ENCODE assay signal across 8 cellular contexts in the genomic region with DNA sequence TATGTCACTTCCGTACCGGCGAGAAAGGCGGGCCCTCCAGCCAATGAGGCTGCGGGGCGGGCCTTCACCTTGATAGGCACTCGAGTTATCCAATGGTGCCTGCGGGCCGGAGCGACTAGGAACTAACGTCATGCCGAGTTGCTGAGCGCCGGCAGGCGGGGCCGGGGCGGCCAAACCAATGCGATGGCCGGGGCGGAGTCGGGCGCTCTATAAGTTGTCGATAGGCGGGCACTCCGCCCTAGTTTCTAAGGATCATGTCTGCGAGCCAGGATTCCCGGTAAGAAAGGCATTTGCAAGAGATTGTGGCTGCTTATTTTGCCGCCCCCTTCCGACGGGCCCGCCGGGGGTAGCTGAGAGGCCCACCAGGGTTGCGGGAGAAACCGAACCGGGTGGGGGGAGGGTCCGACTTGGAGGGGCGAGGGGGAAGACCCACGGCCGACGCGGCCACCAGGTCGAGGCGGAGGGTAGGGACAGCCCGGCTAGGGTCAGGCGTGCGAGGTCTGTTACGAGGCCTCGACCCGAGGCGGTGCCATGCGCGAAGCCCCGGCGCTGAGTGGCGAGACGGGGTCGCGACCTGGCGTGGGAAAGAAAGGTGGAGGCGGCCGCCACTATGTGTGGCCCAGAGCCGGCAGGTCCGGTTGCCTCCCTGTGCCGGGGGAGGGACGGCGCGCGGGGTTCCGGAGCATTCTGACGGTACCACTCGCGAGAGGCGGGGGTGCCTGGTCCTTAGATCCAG. TPM values are rescaled to one million over a fixed set of nuclear protein-coding genes. Genes with fewer than 3 reads are reported as not detected.
DNase-seq lines count a peak whose midpoint lies in the region; ATAC-seq and TF ChIP-seq lines count a peak whose summit lies in the region.

No MANE protein-coding gene starts in this region.

- peak overlapping the region; percentile 91 for H3K4me3 ChIP-seq in PC-9

- no peak overlapping the region for H2AFZ ChIP-seq in PC-9

- no peaks in the 10 kb centered on the region for H3K9me3 ChIP-seq in PC-9 (ENCODE audit: insufficient read depth, low read depth)

- POLR2A ChIA-PET in PC-9 (lab: Charles Lee; ENCODE audit: unreplicated experiment), result interaction anchor here (0.6 to 1.0 kb wide), 2 partner anchors 12 to 183 kb away, joined by 6 to 11 read pairs; no protein-coding TSS in a partner anchor

- H4K20me1 ChIP-seq in PC-9 (ENCODE audit: insufficient read depth), result peaks cover 41% of the 10 kb centered on the region

- peak overlapping the region; percentile 90 for H3K27ac ChIP-seq in PC-9
- peak overlapping the region; percentile 99 for H3K27ac ChIP-seq in epithelial cell of prostate

- H3K9me3 Mint-ChIP-seq in IgD-negative memory B cell, result no peaks in the 10 kb centered on the region

- peak overlapping the region; percentile 93 to 100 (median 98) for H3K4me3 Mint-ChIP-seq in IgD-negative memory B cell

- peaks cover 33% of the 10 kb centered on the region for H3K4me1 ChIP-seq in PC-9 (replicated peaks; ENCODE audit: insufficient read depth)

- H3K36me3 Mint-ChIP-seq in IgD-negative memory B cell, result peaks cover 5% of the 10 kb centered on the region

- TF ChIP-seq CTCF in PC-9 (conservative IDR thresholded peaks at IDR 0.05), result no peak

- peak overlapping the region; percentile 96 to 100 (median 99) for H3K27ac Mint-ChIP-seq in IgD-negative memory B cell

- BruUV-seq in PC-9 (replicated peaks; lab: Mats Ljungman, UMichigan), result TSS peak; percentile 4

- H3K36me3 ChIP-seq in PC-9 (ENCODE audit: low read depth), result peaks cover 32% of the 10 kb centered on the region

- H3K79me2 ChIP-seq in PC-9 (ENCODE audit: low read depth), result peaks cover 49% of the 10 kb centered on the region

- H3K4me2 ChIP-seq in PC-9, result peak overlapping the region; percentile 93

- CTCF ChIA-PET in PC-9 (lab: Charles Lee), result no interaction called here

- peak; percentile 85 for ATAC-seq in GM21447 (IDR thresholded peaks at IDR 0.05; ENCODE audit: unreplicated experiment)

- intact Hi-C loops in PC-9 (cut with micrococcal nuclease; ENCODE audit: unreplicated experiment), result loop anchor here (1.0 to 5.0 kb wide), 4 partner anchors 14 to 170 kb away; a partner anchor contains a TSS

- peaks cover 51% of the 10 kb centered on the region for H3F3A ChIP-seq in PC-9 (ENCODE audit: insufficient read depth, low read depth)

- no peaks in the 10 kb centered on the region for H3K9me2 ChIP-seq in PC-9 (ENCODE audit: insufficient read depth)

- no peaks in the 10 kb centered on the region for H3K27me3 Mint-ChIP-seq in IgD-negative memory B cell

- H3K4me1 Mint-ChIP-seq in IgD-negative memory B cell, result peaks cover 22 to 31% (median 28%) of the 10 kb centered on the region in 3 donors

- H3K27me3 ChIP-seq in PC-9 (ENCODE audit: insufficient read depth, low read depth), result no peaks in the 10 kb centered on the region

- DNase-seq in COLO668 (lab: John Stamatoyannopoulos, UW; ENCODE audit: unreplicated experiment) (peak; percentile 95), PC-9 (peak; percentile 96 to 100), epithelial cell of prostate (ENCODE audit: low read depth, low spot score) (peak; percentile 97), mucosa of gallbladder (ENCODE audit: low spot score) (peak; percentile 100)
- DNase-seq in activated T-cell treated with anti-CD3 and anti-CD28 coated beads, Interleukin-2, amount 50 U/mL, for 1 hour, result peak; percentile 100
- DNase-seq in stimulated activated CD8-positive, alpha-beta memory T cell treated with anti-CD3 and anti-CD28 coated beads, Interleukin-7, amount 100 ng/mL, for 1 hour (ENCODE audit: low read depth in 2 of 2), result peak; percentile 100

RNA-seq across cellular contexts. Expression of a gene that starts 6.7 kb away (rescaled TPM):
- polyA plus RNA-seq in IgD-negative memory B cell, result 26.9 TPM
- 27.0 and 37.0 TPM in 2 replicates for total RNA-seq in PC-9 (2021)
- total RNA-seq in mucosa of gallbladder, result 75.3 TPM

RNA-seq across cellular contexts. Expression of a gene that starts 10.9 kb away (rescaled TPM):
- 37.9 TPM for polyA plus RNA-seq in IgD-negative memory B cell
- total RNA-seq in PC-9 (2021), result 33.4 and 44.2 TPM in 2 replicates
- total RNA-seq in mucosa of gallbladder, result 76.4 TPM

RNA-seq across cellular contexts. Expression of a gene that starts 11.0 kb away (rescaled TPM):
- polyA plus RNA-seq in IgD-negative memory B cell, result 19.0 TPM
- total RNA-seq in PC-9 (2021) (68.4 and 72.4 TPM in 2 replicates), mucosa of gallbladder (46.6 TPM)

RNA-seq across cellular contexts. Expression of a gene that starts 14.2 kb away (rescaled TPM):
- 5.1 TPM for polyA plus RNA-seq in IgD-negative memory B cell
- total RNA-seq in PC-9 (2021) (46.4 and 65.4 TPM in 2 replicates), mucosa of gallbladder (120 TPM)

RNA-seq across cellular contexts. Expression of a gene that starts 17.1 kb away (rescaled TPM):
- not detected for polyA plus RNA-seq in IgD-negative memory B cell
- total RNA-seq in PC-9 (2021), result 80.9 and 124 TPM in 2 replicates
- total RNA-seq in mucosa of gallbladder, result 3.1 TPM

Comparison
In these comparisons a context has a peak if more than half of its experiments do, and no peak if none do; other contexts are left out.
1. Peak in every context shown above with its lines: DNase-seq, ATAC-seq, H3K4me3 ChIP-seq and H3K27ac ChIP-seq.